ENCODE assay signal across 1 cellular context in genomic region chr7:30284298-30285066, GRCh38.
TF ChIP-seq lines count a peak whose summit lies in the region.

TSS of gene ZNRF2 (plus strand) at chr7:30284597. CDS start at chr7:30285358, 761 bp downstream.

TF ChIP-seq in K562, 482 proteins besides CTCF, POLR2A, EP300 and RAD21 (continued from another document and continues in another):
- no peak for TF ChIP-seq ZNF280B (CRISPR knock-in tag; IDR thresholded peaks at IDR 0.05)
- TF ChIP-seq ZNF695 (CRISPR knock-in tag; IDR thresholded peaks at IDR 0.05) = no peak
- no peak for TF ChIP-seq PHB (CRISPR knock-in tag; IDR thresholded peaks at IDR 0.05)
- no peak for TF ChIP-seq CBX5 (IDR thresholded peaks at IDR 0.05; ENCODE audit: borderline replicate concordance, low read depth)
- TF ChIP-seq ZNF224 (CRISPR knock-in tag; IDR thresholded peaks at IDR 0.05) = no peak; the same call in 1 of the 2 replicates
- TF ChIP-seq ZC3H11A (IDR thresholded peaks at IDR 0.05; ENCODE audit: low read depth, low read length) = no peak
- TF ChIP-seq JUN (IDR thresholded peaks at IDR 0.05; ENCODE audit: borderline replicate concordance, low read depth, low read length) = peak; percentile 70; the same call in 1 of the 2 replicates
- no peak; the same call in 1 of the 2 replicates for TF ChIP-seq JUN (CRISPR knock-in tag; IDR thresholded peaks at IDR 0.05; ENCODE audit: borderline replicate concordance)
- TF ChIP-seq KLF13 (tag; IDR thresholded peaks at IDR 0.05; ENCODE audit: borderline replicate concordance, low read depth) = no peak
- TF ChIP-seq TCF3 (CRISPR knock-in tag; IDR thresholded peaks at IDR 0.05) = no peak
- peak; percentile 73; the same call in 1 of the 2 replicates for TF ChIP-seq ZBTB7A (IDR thresholded peaks at IDR 0.05; ENCODE audit: borderline replicate concordance, control insufficient read depth, low read depth, low read length)
- peak in 1 of 2 experiments; percentile 62; a peak in 1 of 4 replicates for TF ChIP-seq KDM4B (IDR thresholded peaks at IDR 0.05; ENCODE audit: borderline replicate concordance in 2 of 2, low read depth in 1 of 2)
- TF ChIP-seq FOXA1 (IDR thresholded peaks at IDR 0.05; ENCODE audit: borderline replicate concordance) = no peak
- TF ChIP-seq NFE2 (IDR thresholded peaks at IDR 0.05; ENCODE audit: low read depth) = no peak
- TF ChIP-seq CREB1 (IDR thresholded peaks at IDR 0.05) = peak; percentile 40; the same call in 1 of the 2 replicates
- TF ChIP-seq CREB1 (CRISPR knock-in tag; IDR thresholded peaks at IDR 0.05) = peak; percentile 65; the same call in 1 of the 2 replicates
- TF ChIP-seq NELFE (IDR thresholded peaks at IDR 0.05; ENCODE audit: insufficient read depth, insufficient read length) = no peak
- peak; percentile 14; the same call in 1 of the 2 replicates for TF ChIP-seq OTX1 (CRISPR knock-in tag; IDR thresholded peaks at IDR 0.05)
- no peak for TF ChIP-seq ZNF507 (tag; conservative IDR thresholded peaks at IDR 0.05)
- no peak for TF ChIP-seq ZNF589 (CRISPR knock-in tag; IDR thresholded peaks at IDR 0.05; ENCODE audit: low read depth)
- TF ChIP-seq ZNF644 (tag; IDR thresholded peaks at IDR 0.05; ENCODE audit: low read depth) = no peak
- TF ChIP-seq MXD1 (CRISPR knock-in tag; IDR thresholded peaks at IDR 0.05; ENCODE audit: borderline replicate concordance, poor library complexity, severe bottlenecking) = no peak
- TF ChIP-seq SMARCA5 (IDR thresholded peaks at IDR 0.05) = no peak
- TF ChIP-seq ILK (tag; IDR thresholded peaks at IDR 0.05; ENCODE audit: borderline replicate concordance, low read depth) = no peak
- TF ChIP-seq MEIS2 (IDR thresholded peaks at IDR 0.05; ENCODE audit: partially characterized antibody) = peak; percentile 86
- no peak for TF ChIP-seq ZNF311 (CRISPR knock-in tag; IDR thresholded peaks at IDR 0.05)
- TF ChIP-seq NCOA2 (IDR thresholded peaks at IDR 0.05; ENCODE audit: partially characterized antibody in 2 of 2) = no peak
- peak; percentile 82; the same call in 1 of the 2 replicates for TF ChIP-seq ZNF165 (CRISPR knock-in tag; IDR thresholded peaks at IDR 0.05; ENCODE audit: borderline replicate concordance)
- TF ChIP-seq HNRNPK (IDR thresholded peaks at IDR 0.05; ENCODE audit: low read depth, low read length, poor library complexity, severe bottlenecking) = peak; percentile 50
- TF ChIP-seq ZNF408 (CRISPR knock-in tag; IDR thresholded peaks at IDR 0.05; ENCODE audit: low read depth) = no peak
- no peak for TF ChIP-seq KHSRP (IDR thresholded peaks at IDR 0.05)
- TF ChIP-seq RBM15 (IDR thresholded peaks at IDR 0.05; ENCODE audit: insufficient read depth, low read length) = no peak
- no peak for TF ChIP-seq PURB (CRISPR knock-in tag; IDR thresholded peaks at IDR 0.05; ENCODE audit: low read depth)
- peak in 1 of 2 experiments; percentile 23; a peak in 1 of 4 replicates for TF ChIP-seq TRIM24 (IDR thresholded peaks at IDR 0.05)
- no peak for TF ChIP-seq MED1 (CRISPR knock-in tag; IDR thresholded peaks at IDR 0.05; ENCODE audit: borderline replicate concordance)
- TF ChIP-seq CBX1 (IDR thresholded peaks at IDR 0.05; ENCODE audit: low read depth) = no peak; the same call in 1 of the 2 replicates
- TF ChIP-seq ZNF347 (CRISPR knock-in tag; IDR thresholded peaks at IDR 0.05; ENCODE audit: low read depth) = no peak
- TF ChIP-seq HMG20B (CRISPR knock-in tag; IDR thresholded peaks at IDR 0.05) = no peak
- TF ChIP-seq CBFA2T3 (IDR thresholded peaks at IDR 0.05) = no peak
- no peak for TF ChIP-seq DNMT1 (IDR thresholded peaks at IDR 0.05)
- no peak for TF ChIP-seq CHD1 (IDR thresholded peaks at IDR 0.05; ENCODE audit: low read length)
- no peak for TF ChIP-seq TEAD2 (tag; IDR thresholded peaks at IDR 0.05)
- no peak for TF ChIP-seq FOXO4 (CRISPR knock-in tag; IDR thresholded peaks at IDR 0.05)
- TF ChIP-seq NR1H2 (CRISPR knock-in tag; IDR thresholded peaks at IDR 0.05) = no peak
- no peak for TF ChIP-seq NCOA6 (IDR thresholded peaks at IDR 0.05)
- no peak for TF ChIP-seq ZNF79 (CRISPR knock-in tag; IDR thresholded peaks at IDR 0.05; ENCODE audit: low read depth)
- peak; percentile 27; the same call in 1 of the 2 replicates for TF ChIP-seq TOE1 (IDR thresholded peaks at IDR 0.05; ENCODE audit: borderline replicate concordance)
- no peak for TF ChIP-seq TOE1 (CRISPR knock-in tag; IDR thresholded peaks at IDR 0.05; ENCODE audit: borderline replicate concordance, low read depth)
- no peak; the same call in 1 of the 2 replicates for TF ChIP-seq PHF8 (IDR thresholded peaks at IDR 0.05; ENCODE audit: borderline replicate concordance, low read length)
- TF ChIP-seq KDM1A (IDR thresholded peaks at IDR 0.05) = no peak
- no peak for TF ChIP-seq NR3C1 (CRISPR knock-in tag; IDR thresholded peaks at IDR 0.05)
- TF ChIP-seq LCOR (CRISPR knock-in tag; IDR thresholded peaks at IDR 0.05) = peak; percentile 86
- TF ChIP-seq GTF2B (IDR thresholded peaks at IDR 0.05; ENCODE audit: extremely low read depth, insufficient read length) = no peak
- no peak; the same call in 1 of the 2 replicates for TF ChIP-seq THAP7 (CRISPR knock-in tag; IDR thresholded peaks at IDR 0.05)
- no peak; the same call in 1 of the 2 replicates for TF ChIP-seq TEAD4 (IDR thresholded peaks at IDR 0.05; ENCODE audit: low read length)
- no peak for TF ChIP-seq TEAD4 (CRISPR knock-in tag; IDR thresholded peaks at IDR 0.05; ENCODE audit: borderline replicate concordance)
- peak; percentile 89 to 97 for TF ChIP-seq MAZ (CRISPR knock-in tag; conservative IDR thresholded peaks at IDR 0.05 in 1 of 2, IDR thresholded peaks at IDR 0.05 in 1 of 2)
- TF ChIP-seq E2F3 (CRISPR knock-in tag; IDR thresholded peaks at IDR 0.05) = peak; percentile 29; the same call in 1 of the 2 replicates
- TF ChIP-seq EZH2 (IDR thresholded peaks at IDR 0.05; ENCODE audit: borderline replicate concordance, low read depth, low read length) = no peak
- TF ChIP-seq ATF6 (CRISPR knock-in tag; IDR thresholded peaks at IDR 0.05) = no peak
- no peak for TF ChIP-seq ARHGAP35 (IDR thresholded peaks at IDR 0.05; ENCODE audit: partially characterized antibody)
- no peak for TF ChIP-seq IFI16 (CRISPR knock-in tag; IDR thresholded peaks at IDR 0.05)
- TF ChIP-seq POLR3A (IDR thresholded peaks at IDR 0.05; ENCODE audit: borderline replicate concordance, extremely low read depth, insufficient read depth, insufficient read length) = no peak
- no peak for TF ChIP-seq CBFA2T2 (conservative IDR thresholded peaks at IDR 0.05)
- TF ChIP-seq ZNF586 (CRISPR knock-in tag; conservative IDR thresholded peaks at IDR 0.05) = no peak
- no peak for TF ChIP-seq NR2C1 (IDR thresholded peaks at IDR 0.05)
- TF ChIP-seq NR2C1 (tag; IDR thresholded peaks at IDR 0.05) = no peak
- no peak for TF ChIP-seq RUNX1 (IDR thresholded peaks at IDR 0.05; ENCODE audit: low read depth)
- peak; percentile 6; the same call in 1 of the 2 replicates for TF ChIP-seq SMC3 (conservative IDR thresholded peaks at IDR 0.05; ENCODE audit: insufficient read depth, low read depth, low read length)
- TF ChIP-seq POLR2AphosphoS2 (IDR thresholded peaks at IDR 0.05; ENCODE audit: low read length) = no peak
- no peak for TF ChIP-seq PHF20 (IDR thresholded peaks at IDR 0.05; ENCODE audit: partially characterized antibody)
- TF ChIP-seq ZNF316 (IDR thresholded peaks at IDR 0.05) = no peak
- no peak for TF ChIP-seq E2F8 (IDR thresholded peaks at IDR 0.05; ENCODE audit: low read depth, partially characterized antibody)
- TF ChIP-seq BRCA1 (IDR thresholded peaks at IDR 0.05) = no peak
- no peak for TF ChIP-seq BRCA1 (CRISPR knock-in tag; IDR thresholded peaks at IDR 0.05)
- TF ChIP-seq ZNF696 (CRISPR knock-in tag; conservative IDR thresholded peaks at IDR 0.05) = no peak
- no peak for TF ChIP-seq ESRRB (CRISPR knock-in tag; IDR thresholded peaks at IDR 0.05; ENCODE audit: borderline replicate concordance)
- no peak for TF ChIP-seq HSF4 (CRISPR knock-in tag; IDR thresholded peaks at IDR 0.05; ENCODE audit: borderline replicate concordance)
- TF ChIP-seq ZNF639 (CRISPR knock-in tag; conservative IDR thresholded peaks at IDR 0.05 in 1 of 2, IDR thresholded peaks at IDR 0.05 in 1 of 2) = peak in 1 of 2 experiments; percentile 99; a peak in 2 of 4 replicates
- no peak; the same call in 1 of the 2 replicates for TF ChIP-seq CHD2 (IDR thresholded peaks at IDR 0.05; ENCODE audit: low read depth, low read length)
